ENCODE assay signal across 7 cellular contexts in the genomic region with DNA sequence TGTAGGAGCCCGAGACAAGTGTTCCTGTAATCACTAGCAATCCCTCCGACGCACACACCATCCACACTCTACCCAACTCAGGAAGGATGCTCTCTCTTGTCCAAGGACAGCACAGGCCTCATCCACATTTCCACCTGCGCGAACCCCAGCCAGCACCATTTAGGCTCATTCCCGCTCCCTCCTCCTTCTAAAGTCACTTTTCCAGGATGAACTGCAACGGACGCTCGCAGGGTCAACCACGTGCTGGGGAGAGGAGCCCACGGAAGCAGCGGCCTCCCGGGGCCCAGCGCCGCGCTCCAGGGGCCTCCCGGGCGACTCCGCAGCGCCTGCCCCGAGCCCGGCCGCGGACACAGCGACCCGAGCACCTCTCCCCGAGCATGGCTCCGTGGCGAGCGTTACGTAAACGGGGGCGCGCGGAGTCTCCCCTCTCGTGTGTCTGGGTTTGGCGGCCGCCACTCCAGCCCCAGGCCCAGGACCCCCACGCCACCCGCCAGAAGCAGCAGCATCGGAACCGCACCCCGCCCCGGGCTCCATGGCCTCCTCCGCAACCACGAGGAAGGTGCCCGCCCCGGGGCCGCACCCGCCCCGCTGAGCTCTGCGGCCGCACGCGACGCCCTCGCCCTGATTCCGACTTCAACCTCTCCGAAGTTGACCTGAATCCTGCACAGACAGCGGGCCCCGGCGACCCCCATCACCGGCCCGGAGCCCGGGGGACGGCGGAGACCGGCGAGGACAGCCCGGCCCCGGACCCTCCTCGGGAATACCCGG. TPM values are rescaled to one million over a fixed set of nuclear protein-coding genes. Genes with fewer than 3 reads are reported as not detected.
A peak's percentile ranks its signal among the peaks of the same experiment; 100 is the strongest.
DNase-seq lines count a peak whose midpoint lies in the region; ATAC-seq and TF ChIP-seq lines count a peak whose summit lies in the region.

No MANE protein-coding gene starts in this region.

- H3K4me2 ChIP-seq in neural cell (ENCODE audit: low read length): peak overlapping the region; percentile 81

- peak overlapping the region; percentile 93 for H3K27ac Mint-ChIP-seq in activated T-helper 1 cell treated with anti-CD3 and anti-CD28 coated beads, Interleukin-12 subunit alpha, Interleukin-12 subunit beta, Interleukin-2, Interleukin-4 antibody, amounts not matched to agents 30 ng/mL and 10 ng/mL and 1 ng/mL, durations not matched to agents 14 hours and 24 hours and 36 hours

- no peaks in the 10 kb centered on the region for H3K9me2 ChIP-seq in neural cell (ENCODE audit: insufficient read depth, low read length)

- H3K4me3 Mint-ChIP-seq in activated T-helper 1 cell treated with anti-CD3 and anti-CD28 coated beads, Interleukin-12 subunit alpha, Interleukin-12 subunit beta, Interleukin-2, Interleukin-4 antibody, amounts not matched to agents 30 ng/mL and 10 ng/mL and 1 ng/mL, durations not matched to agents 14 hours and 24 hours and 36 hours: peak overlapping the region; percentile 94

- no peaks in the 10 kb centered on the region for H3K27me3 ChIP-seq in neural cell (ENCODE audit: insufficient read depth, low read depth, low read length)

- no peaks in the 10 kb centered on the region for H3K4me1 ChIP-seq in urinary bladder (ENCODE audit: insufficient read depth)

- H3K4me3 ChIP-seq in fibroblast of mammary gland (ENCODE audit: control insufficient read depth, low read depth, low read length) (peak overlapping the region; percentile 88), neural cell (ENCODE audit: low read length) (peak overlapping the region; percentile 89), urinary bladder (ENCODE audit: low read depth, low read length) (peak overlapping the region; percentile 81)

- peak overlapping the region; percentile 85 for H3K9ac ChIP-seq in neural cell (ENCODE audit: low read length)

- H3K9me3 ChIP-seq in neural cell (ENCODE audit: low read length): no peaks in the 10 kb centered on the region

- peaks cover 32% of the 10 kb centered on the region for H3K36me3 Mint-ChIP-seq in activated T-helper 1 cell treated with anti-CD3 and anti-CD28 coated beads, Interleukin-12 subunit alpha, Interleukin-12 subunit beta, Interleukin-2, Interleukin-4 antibody, amounts not matched to agents 30 ng/mL and 10 ng/mL and 1 ng/mL, durations not matched to agents 14 hours and 24 hours and 36 hours (ENCODE audit: low read depth)

- TF ChIP-seq CTCF in fibroblast of mammary gland (conservative IDR thresholded peaks at IDR 0.05; ENCODE audit: control insufficient read depth, insufficient read depth, low read depth, low read length): no peak
- no peak for TF ChIP-seq CTCF in neural cell (IDR thresholded peaks at IDR 0.05; ENCODE audit: poor library complexity, severe bottlenecking)

- H3K27ac ChIP-seq in neural cell (ENCODE audit: low read length): peak overlapping the region; percentile 83
- peak overlapping the region; percentile 94 for H3K27ac ChIP-seq in urinary bladder (ENCODE audit: low read depth)

- WGBS in urinary bladder: under 1% methylated on average over 73 of the region's 73 CpGs

- H3K79me2 ChIP-seq in neural cell (replicated peaks; ENCODE audit: insufficient read depth, low read length): peaks cover 12% of the 10 kb centered on the region

- H4K20me1 ChIP-seq in neural cell (ENCODE audit: insufficient read depth): no peaks in the 10 kb centered on the region

- peak; percentile 7 for ATAC-seq in GM18519 (IDR thresholded peaks at IDR 0.05; ENCODE audit: low FRiP score, unreplicated experiment)
- ATAC-seq in HG02759 (IDR thresholded peaks at IDR 0.05; ENCODE audit: unreplicated experiment): peak; percentile 20

- TF ChIP-seq RAD21 in neural cell (conservative IDR thresholded peaks at IDR 0.05): no peak

- H3K9me3 Mint-ChIP-seq in activated T-helper 1 cell treated with anti-CD3 and anti-CD28 coated beads, Interleukin-12 subunit alpha, Interleukin-12 subunit beta, Interleukin-2, Interleukin-4 antibody, amounts not matched to agents 30 ng/mL and 10 ng/mL and 1 ng/mL, durations not matched to agents 14 hours and 24 hours and 36 hours: no peaks in the 10 kb centered on the region

- no peak overlapping the region for H2AFZ ChIP-seq in neural cell (ENCODE audit: low read depth, low read length)

- DNase-seq in NCI-H226 (peak; percentile 9), fibroblast of mammary gland (ENCODE audit: low read depth) (peak; percentile 68)
- DNase-seq in activated T-helper 1 cell treated with anti-CD3 and anti-CD28 coated beads, Interleukin-12 subunit alpha, Interleukin-12 subunit beta, Interleukin-2, Interleukin-4 antibody, amounts not matched to agents 30 ng/mL and 10 ng/mL and 1 ng/mL, durations not matched to agents 14 hours and 24 hours and 36 hours (ENCODE audit: low spot score): peak; percentile 56

- no peaks in the 10 kb centered on the region for H3K27me3 Mint-ChIP-seq in activated T-helper 1 cell treated with anti-CD3 and anti-CD28 coated beads, Interleukin-12 subunit alpha, Interleukin-12 subunit beta, Interleukin-2, Interleukin-4 antibody, amounts not matched to agents 30 ng/mL and 10 ng/mL and 1 ng/mL, durations not matched to agents 14 hours and 24 hours and 36 hours (ENCODE audit: insufficient read depth)

- H3F3A ChIP-seq in neural cell (ENCODE audit: insufficient read depth, low read length, poor library complexity, severe bottlenecking): no peaks in the 10 kb centered on the region

- TF ChIP-seq EP300 in neural cell (conservative IDR thresholded peaks at IDR 0.05; ENCODE audit: poor library complexity, severe bottlenecking): no peak

- H3K4me1 Mint-ChIP-seq in activated T-helper 1 cell treated with anti-CD3 and anti-CD28 coated beads, Interleukin-12 subunit alpha, Interleukin-12 subunit beta, Interleukin-2, Interleukin-4 antibody, amounts not matched to agents 30 ng/mL and 10 ng/mL and 1 ng/mL, durations not matched to agents 14 hours and 24 hours and 36 hours (ENCODE audit: low read depth): peaks cover 43% of the 10 kb centered on the region

- intact Hi-C loops in activated T-helper 1 cell treated with anti-CD3 and anti-CD28 coated beads, Interleukin-12 subunit alpha, Interleukin-12 subunit beta, Interleukin-2, Interleukin-4 antibody, amounts not matched to agents 30 ng/mL and 10 ng/mL and 1 ng/mL, durations not matched to agents 14 hours and 24 hours and 36 hours (cut with micrococcal nuclease): loop anchor here (1.0 to 5.0 kb wide), 4 partner anchors 23 to 67 kb away; a partner anchor contains a TSS

- H3K36me3 ChIP-seq in neural cell (ENCODE audit: insufficient read depth, low read length): no peaks in the 10 kb centered on the region
- no peaks in the 10 kb centered on the region for H3K36me3 ChIP-seq in urinary bladder (ENCODE audit: insufficient read depth)

TF ChIP-seq in neural cell, 6 proteins besides CTCF, POLR2A, EP300 and RAD21:
- TF ChIP-seq TAF1 (IDR thresholded peaks at IDR 0.05; ENCODE audit: low read depth): no peak
- TF ChIP-seq MXI1 (conservative IDR thresholded peaks at IDR 0.05; ENCODE audit: poor library complexity, severe bottlenecking): peak; percentile 64

RNA-seq across cellular contexts. Expression of a gene that starts 0.7 kb away (rescaled TPM):
- 126 and 138 TPM in 2 replicates for total RNA-seq in activated T-helper 1 cell treated with anti-CD3 and anti-CD28 coated beads, Interleukin-12 subunit alpha, Interleukin-12 subunit beta, Interleukin-2, Interleukin-4 antibody, amounts not matched to agents 30 ng/mL and 10 ng/mL and 1 ng/mL, durations not matched to agents 14 hours and 24 hours and 36 hours
- polyA plus RNA-seq in neural cell (12.8 and 14.4 TPM in 2 replicates), urinary bladder (28.0 TPM)
- 17.1 and 22.4 TPM in 2 replicates for polyA minus RNA-seq in neural cell
- total RNA-seq in urinary bladder: 27.3 TPM

RNA-seq across cellular contexts. Expression of a gene that starts 57.9 kb away (rescaled TPM):
- 147 TPM in 2 replicates for total RNA-seq in activated T-helper 1 cell treated with anti-CD3 and anti-CD28 coated beads, Interleukin-12 subunit alpha, Interleukin-12 subunit beta, Interleukin-2, Interleukin-4 antibody, amounts not matched to agents 30 ng/mL and 10 ng/mL and 1 ng/mL, durations not matched to agents 14 hours and 24 hours and 36 hours
- polyA plus RNA-seq in neural cell: 120 and 131 TPM in 2 replicates
- polyA minus RNA-seq in neural cell: 99.0 and 99.1 TPM in 2 replicates
- total RNA-seq in urinary bladder: 31.0 TPM
- 27.1 TPM for polyA plus RNA-seq in urinary bladder

Comparison
In these comparisons a context has a peak if more than half of its experiments do, and no peak if none do; other contexts are left out.
1. Peak in every context shown above with its lines: DNase-seq, ATAC-seq, H3K4me3 ChIP-seq and H3K27ac ChIP-seq.
2. DNase-seq: peak in every context shown above with its lines; median percentile 68 in fibroblast of mammary gland; 56 in activated T-helper 1 cell treated with anti-CD3 and anti-CD28 coated beads, Interleukin-12 subunit alpha, Interleukin-12 subunit beta, Interleukin-2, Interleukin-4 antibody, amounts not matched to agents 30 ng/mL and 10 ng/mL and 1 ng/mL, durations not matched to agents 14 hours and 24 hours and 36 hours; 9 in NCI-H226.